14 cellular contexts compared by ENCODE assay signal in genomic region chr3:4505688-4506558, GRCh38. TPM values are rescaled to one million over a fixed set of nuclear protein-coding genes. Genes with fewer than 3 reads are reported as not detected.
A peak's percentile ranks its signal among the peaks of the same experiment; 100 is the strongest.
DNase-seq lines count a peak whose midpoint lies in the region; ATAC-seq and TF ChIP-seq lines count a peak whose summit lies in the region.
"Had no signal": no experiment of that assay in that cellular context is flagged by ENCODE, and none has a peak within 500 bp of the region (broad histone marks: within the 10 kb centered on the region; RNA-seq: fewer than 3 reads in every experiment).

No MANE protein-coding gene starts in this region.

- H3K27me3 ChIP-seq in CD4-positive, alpha-beta memory T cell (ENCODE audit: insufficient read depth, low read length), result no peaks in the 10 kb centered on the region
- H3K27me3 ChIP-seq in rectal smooth muscle tissue (ENCODE audit: control insufficient read depth, insufficient read depth, low read length) (no peaks in the 10 kb centered on the region), gastrocnemius medialis (no peaks in the 10 kb centered on the region)

- H3K4me1 ChIP-seq in CD4-positive, alpha-beta memory T cell (ENCODE audit: insufficient read depth, low read length), result peaks cover 42% of the 10 kb centered on the region
- H3K4me1 ChIP-seq in rectal smooth muscle tissue (ENCODE audit: control insufficient read depth, insufficient read depth, low read length), result peaks cover 18% of the 10 kb centered on the region
- H3K4me1 ChIP-seq in gastrocnemius medialis, result no peaks in the 10 kb centered on the region

- in situ Hi-C loops in gastrocnemius medialis (cut with MboI; ENCODE audit: low sequenced_read_pairs in 4 of 4), result no loop called here

- DNase-seq in CD4-positive, alpha-beta memory T cell, result no peak
- DNase-seq in coronary artery (ENCODE audit: low spot score) (no peak), gastrocnemius medialis (no peak)
- DNase-seq in stimulated activated CD4-positive, alpha-beta T cell treated with anti-CD3 and anti-CD28 coated beads, Interleukin-4, amount 100 ng/mL, for 24 hours, result no peak
- DNase-seq: activated naive CD4-positive, alpha-beta T cell; COR-L47; KG1; NCI-H2029; stimulated activated CD4-positive, alpha-beta T cell treated with anti-CD3 and anti-CD28 coated beads, Interleukin-4, amount 100 ng/mL, for 4 hours had no signal

- peaks cover 35 to 52% (median 44%) of the 10 kb centered on the region in 4 donors for H3K4me1 Mint-ChIP-seq in CD4-positive, alpha-beta memory T cell

- H3K4me3 Mint-ChIP-seq in CD4-positive, alpha-beta memory T cell, result peak overlapping the region in 5 of 8 donors; percentile 27 to 66 (median 43)
- H3K4me3 Mint-ChIP-seq: mesothelial cell of epicardium had no signal

- no peaks in the 10 kb centered on the region for H3K9me3 Mint-ChIP-seq in CD4-positive, alpha-beta memory T cell
- H3K9me3 Mint-ChIP-seq: mesothelial cell of epicardium had no signal

- intact Hi-C loops in CD4-positive, alpha-beta memory T cell (cut with micrococcal nuclease), result no loop called here
- intact Hi-C loops in gastrocnemius medialis (cut with DNase I; ENCODE audit: low total_unique reads), result no loop called here

- H3K27ac Mint-ChIP-seq in CD4-positive, alpha-beta memory T cell, result peak overlapping the region; percentile 62 to 96 (median 92)
- H3K27ac Mint-ChIP-seq: mesothelial cell of epicardium had no signal

- CTCF ChIA-PET in CD4-positive, alpha-beta memory T cell (lab: Charles Lee; ENCODE audit: partially characterized antibody), result interaction anchor here (1.3 to 6.3 kb wide), 4 partner anchors 12 to 128 kb away, joined by 3 to 28 read pairs (median 11); partner anchors contain the start of gene ITPR1

- H3K27ac ChIP-seq in CD4-positive, alpha-beta memory T cell (ENCODE audit: low read depth, low read length), result no peak overlapping the region
- peak overlapping the region; percentile 68 for H3K27ac ChIP-seq in KOPT-K1 (ENCODE audit: low read depth, low read length, poor library complexity, severe bottlenecking)
- peak overlapping the region; percentile 90 for H3K27ac ChIP-seq in coronary artery
- H3K27ac ChIP-seq in rectal smooth muscle tissue (ENCODE audit: low read depth, low read length), result peak overlapping the region; percentile 86
- H3K27ac ChIP-seq in gastrocnemius medialis, result no peak overlapping the region

- no peak overlapping the region for H3K9ac ChIP-seq in rectal smooth muscle tissue (ENCODE audit: low read length)

- no peaks in the 10 kb centered on the region for H3K36me3 ChIP-seq in CD4-positive, alpha-beta memory T cell (ENCODE audit: insufficient read depth, low read length)
- H3K36me3 ChIP-seq in KOPT-K1 (ENCODE audit: insufficient read depth, low read length) (0 out of 2 replicates have a peak, but pooled peaks cover 9% of the 10 kb centered on the region), rectal smooth muscle tissue (ENCODE audit: control insufficient read depth, insufficient read depth, low read length) (no peaks in the 10 kb centered on the region), gastrocnemius medialis (no peaks in the 10 kb centered on the region)

- TF ChIP-seq CTCF in coronary artery (IDR thresholded peaks at IDR 0.05), result no peak
- no peak for TF ChIP-seq CTCF in gastrocnemius medialis (IDR thresholded peaks at IDR 0.05 in 4 of 5, conservative IDR thresholded peaks at IDR 0.05 in 1 of 5)

- H3K27me3 Mint-ChIP-seq in CD4-positive, alpha-beta memory T cell, result no peaks in the 10 kb centered on the region

- no peak for TF ChIP-seq POLR2A in gastrocnemius medialis (IDR thresholded peaks at IDR 0.05)

- peaks cover 21 to 24% of the 10 kb centered on the region in 2 donors for H3K36me3 Mint-ChIP-seq in CD4-positive, alpha-beta memory T cell
- H3K36me3 Mint-ChIP-seq: mesothelial cell of epicardium had no signal

- no peaks in the 10 kb centered on the region for H3K9me3 ChIP-seq in CD4-positive, alpha-beta memory T cell (ENCODE audit: control insufficient read depth in 1 of 2, low read length in 2 of 2)
- H3K9me3 ChIP-seq in KOPT-K1 (ENCODE audit: insufficient read depth, low read length, poor library complexity, severe bottlenecking) (no peaks in the 10 kb centered on the region), gastrocnemius medialis (no peaks in the 10 kb centered on the region)

- no peak for ATAC-seq in HG03135 (IDR thresholded peaks at IDR 0.05; ENCODE audit: unreplicated experiment)
- ATAC-seq in HG03108 (IDR thresholded peaks at IDR 0.05; ENCODE audit: unreplicated experiment), result no peak
- ATAC-seq in gastrocnemius medialis, result no peak

- POLR2A ChIA-PET in CD4-positive, alpha-beta memory T cell (lab: Charles Lee; ENCODE audit: partially characterized antibody), result interaction anchor here (1.4 to 5.1 kb wide), 3 partner anchors 12 to 38 kb away, joined by 3 to 60 read pairs (median 12); partner anchors contain the start of gene ITPR1

- no peak overlapping the region for H3K4me3 ChIP-seq in CD4-positive, alpha-beta memory T cell (ENCODE audit: low read length in 2 of 2)
- peak overlapping the region; percentile 61 for H3K4me3 ChIP-seq in coronary artery
- peak overlapping the region; percentile 10 for H3K4me3 ChIP-seq in rectal smooth muscle tissue (ENCODE audit: low read length)
- H3K4me3 ChIP-seq in gastrocnemius medialis, result no peak overlapping the region

RNA-seq across cellular contexts. Expression of gene ITPR1, which starts 12.8 kb away (rescaled TPM):
- total RNA-seq in CD4-positive, alpha-beta memory T cell, result 10 to 100 TPM; 72.4 to 72.8 TPM
- polyA plus RNA-seq in CD4-positive, alpha-beta memory T cell, result 10 to 100 TPM in 1 of 2 donors, 1 to 10 TPM in 1; 6.1 to 16.0 TPM
- total RNA-seq in gastrocnemius medialis, result 10 to 100 TPM in 2 of 4 donors, 1 to 10 TPM in 2; 5.5 to 21.7 (median 11.3) TPM

RNA-seq across cellular contexts. Expression of gene SUMF1, which starts 38.9 kb away (rescaled TPM):
- 10 to 100 TPM; 13.9 to 14.9 TPM for total RNA-seq in CD4-positive, alpha-beta memory T cell
- 10 to 100 TPM; 29.7 to 38.3 TPM for polyA plus RNA-seq in CD4-positive, alpha-beta memory T cell
- total RNA-seq in gastrocnemius medialis, result 1 to 10 TPM; 4.4 to 9.4 (median 7.6) TPM

Comparison
In these comparisons a context has a peak if more than half of its experiments do, and no peak if none do; other contexts are left out.
1. H3K27ac ChIP-seq: peak in KOPT-K1 (single experiment), coronary artery (2 of 2) and rectal smooth muscle tissue (single experiment); none in CD4-positive, alpha-beta memory T cell (single experiment) and gastrocnemius medialis (0 of 4).
2. H3K4me3 ChIP-seq: peak in coronary artery (single experiment) and rectal smooth muscle tissue (single experiment); none in CD4-positive, alpha-beta memory T cell (0 of 2) and gastrocnemius medialis (0 of 4).